ENCODE assay signal across 8 cellular contexts in genomic region chr5:151757233-151758140, GRCh38. TPM values are rescaled to one million over a fixed set of nuclear protein-coding genes. Genes with fewer than 3 reads are reported as not detected.
DNase-seq lines count a peak whose midpoint lies in the region; ATAC-seq and TF ChIP-seq lines count a peak whose summit lies in the region.

No MANE protein-coding gene starts in this region.

- ATAC-seq in GM19438 (IDR thresholded peaks at IDR 0.05; ENCODE audit: low read depth, unreplicated experiment) (peak; percentile 16), HG03135 (IDR thresholded peaks at IDR 0.05; ENCODE audit: unreplicated experiment) (no peak)
- peak; percentile 3 to 9 for ATAC-seq in activated naive CD4-positive, alpha-beta T cell treated with anti-CD3 and anti-CD28 coated beads, Interleukin-2, amount 50 U/mL, for 72 hours

- TF ChIP-seq CTCF in AG09309 (IDR thresholded peaks at IDR 0.05; ENCODE audit: control insufficient read depth, insufficient read depth, low read depth, low read length, missing control alignments) = no peak

- H3K36me3 Mint-ChIP-seq in activated naive CD4-positive, alpha-beta T cell treated with anti-CD3 and anti-CD28 coated beads, Interleukin-2, amount 50 U/mL, for 72 hours = peaks cover 5 to 8% of the 10 kb centered on the region in 2 donors

- no peaks in the 10 kb centered on the region for H3K9me3 Mint-ChIP-seq in activated naive CD4-positive, alpha-beta T cell treated with anti-CD3 and anti-CD28 coated beads, Interleukin-2, amount 50 U/mL, for 72 hours

- peak overlapping the region; percentile 88 to 91 for H3K27ac Mint-ChIP-seq in activated naive CD4-positive, alpha-beta T cell treated with anti-CD3 and anti-CD28 coated beads, Interleukin-2, amount 50 U/mL, for 72 hours

- DNase-seq in AG09309 (ENCODE audit: low read depth) = no peak
- peak; percentile 50 for DNase-seq in NAMALWA (ENCODE audit: low spot score)
- no peak for DNase-seq in activated naive CD4-positive, alpha-beta T cell treated with anti-CD3 and anti-CD28 coated beads, Interleukin-2, amount 50 U/mL, for 72 hours (ENCODE audit: low spot score in 2 of 2)
- DNase-seq in stimulated activated CD4-positive, alpha-beta T cell treated with anti-CD3 and anti-CD28 coated beads, Interleukin-1b, Interleukin-23, amount 100 ng/mL, for 4 hours (ENCODE audit: low read depth in 2 of 2) = peak; percentile 11 to 20
- DNase-seq in putamen (ENCODE audit: low spot score) = no peak

- peak overlapping the region; percentile 60 for H3K4me3 ChIP-seq in AG09309 (ENCODE audit: control insufficient read depth, low read depth, low read length)
- peak overlapping the region; percentile 69 for H3K4me3 ChIP-seq in iPS-11a (ENCODE audit: low read depth, low read length)

RNA-seq across cellular contexts. Expression of gene ATOX1, which starts 0.9 kb away (rescaled TPM):
- 10 to 100 TPM; 48.2 to 84.3 TPM for total RNA-seq in activated naive CD4-positive, alpha-beta T cell treated with anti-CD3 and anti-CD28 coated beads, Interleukin-2, amount 50 U/mL, for 72 hours

RNA-seq across cellular contexts. Expression of gene G3BP1, which starts 14.3 kb away (rescaled TPM):
- total RNA-seq in activated naive CD4-positive, alpha-beta T cell treated with anti-CD3 and anti-CD28 coated beads, Interleukin-2, amount 50 U/mL, for 72 hours = 100 to 1,000 TPM; 185 to 250 TPM

Comparison
In these comparisons a context has a peak if more than half of its experiments do, and no peak if none do; other contexts are left out.
1. DNase-seq: peak in NAMALWA (single experiment) and stimulated activated CD4-positive, alpha-beta T cell treated with anti-CD3 and anti-CD28 coated beads, Interleukin-1b, Interleukin-23, amount 100 ng/mL, for 4 hours (2 of 2); none in AG09309 (single experiment), activated naive CD4-positive, alpha-beta T cell treated with anti-CD3 and anti-CD28 coated beads, Interleukin-2, amount 50 U/mL, for 72 hours (0 of 2) and putamen (single experiment).